ENCODE assay signal across 8 cellular contexts in genomic region chr9:133144887-133145466, GRCh38. TPM values are rescaled to one million over a fixed set of nuclear protein-coding genes. Genes with fewer than 3 reads are reported as not detected.
A peak's percentile ranks its signal among the peaks of the same experiment; 100 is the strongest.
DNase-seq lines count a peak whose midpoint lies in the region; FAIRE-seq and TF ChIP-seq lines count a peak whose summit lies in the region.

No MANE protein-coding gene starts in this region.

- CTCF ChIA-PET in endothelial cell of umbilical vein (lab: Charles Lee): interaction anchor here (0.9 to 6.2 kb wide), 30 partner anchors 10 to 414 kb away, joined by 3 to 147 read pairs (median 10); partner anchors contain the start of genes GTF3C5 and RALGDS

- in situ Hi-C loops in HAP-1 (cut with MboI; ENCODE audit: low sequenced_read_pairs): no loop called here

- no peak for TF ChIP-seq CTCF in endothelial cell of umbilical vein (IDR thresholded peaks at IDR 0.05; ENCODE audit: extremely low read depth in 1 of 2, insufficient read depth in 1 of 2, low read depth in 1 of 2, low read length in 2 of 2)

- H2AFZ ChIP-seq in endothelial cell of umbilical vein (ENCODE audit: low read depth, low read length): no peak overlapping the region

- dilution Hi-C loops in endothelial cell of umbilical vein (cut with MboI; ENCODE audit: extremely low pct_ligation_motif_present, low sequenced_read_pairs): no loop called here

- H3K9ac ChIP-seq in SK-N-MC (ENCODE audit: insufficient read length): no peak overlapping the region
- H3K9ac ChIP-seq in endothelial cell of umbilical vein (replicated peaks; ENCODE audit: extremely low read depth, insufficient read depth, low read length): no peak overlapping the region
- H3K9ac ChIP-seq in skeletal muscle tissue (ENCODE audit: low read depth in 1 of 3, low read length in 3 of 3): peak overlapping the region; percentile 65 to 86 (median 72)

- no TSS peak for BruUV-seq in endothelial cell of umbilical vein (replicated peaks; lab: Mats Ljungman, UMichigan)

- H3K36me3 ChIP-seq in HAP-1 (replicated peaks): peaks cover 5% of the 10 kb centered on the region; the same call in 1 of the 2 replicates
- H3K36me3 ChIP-seq in SK-N-MC (ENCODE audit: insufficient read depth, low read length): no peaks in the 10 kb centered on the region
- H3K36me3 ChIP-seq in endothelial cell of umbilical vein (ENCODE audit: control insufficient read depth in 2 of 2, extremely low read depth in 1 of 2, insufficient read depth in 2 of 2, low read length in 2 of 2): no peaks in the 10 kb centered on the region
- no peaks in the 10 kb centered on the region for H3K36me3 ChIP-seq in skeletal muscle tissue (ENCODE audit: control insufficient read depth in 3 of 3, insufficient read depth in 3 of 3, low read length in 3 of 3)

- H3K9me3 ChIP-seq in HAP-1: no peaks in the 10 kb centered on the region
- no peaks in the 10 kb centered on the region for H3K9me3 ChIP-seq in SK-N-MC (ENCODE audit: low read depth, low read length)
- H3K9me3 ChIP-seq in endothelial cell of umbilical vein (replicated peaks; ENCODE audit: control insufficient read depth, insufficient read depth, low read length): no peaks in the 10 kb centered on the region
- no peaks in the 10 kb centered on the region for H3K9me3 ChIP-seq in skeletal muscle tissue (ENCODE audit: control insufficient read depth in 3 of 3, low read length in 3 of 3)

- POLR2A ChIA-PET in endothelial cell of umbilical vein (lab: Charles Lee): interaction anchor here (0.9 to 1.1 kb wide), 2 partner anchors 11 to 26 kb away, joined by 3 read pairs; no protein-coding TSS in a partner anchor

- H3K9me1 ChIP-seq in endothelial cell of umbilical vein (replicated peaks; ENCODE audit: control insufficient read depth, extremely low read depth, insufficient read depth, low read length): no peaks in the 10 kb centered on the region

- intact Hi-C loops in endothelial cell of umbilical vein (cut with micrococcal nuclease): loop anchor here (1.0 kb wide), 5 partner anchors 10 to 123 kb away; partner anchors contain the start of gene RALGDS

- H3K27me3 ChIP-seq in HAP-1 (ENCODE audit: low read depth): no peaks in the 10 kb centered on the region
- H3K27me3 ChIP-seq in endothelial cell of umbilical vein (ENCODE audit: control insufficient read depth in 2 of 2, insufficient read depth in 2 of 2, low read length in 2 of 2): no peaks in the 10 kb centered on the region
- no peaks in the 10 kb centered on the region for H3K27me3 ChIP-seq in skeletal muscle tissue (ENCODE audit: control insufficient read depth in 3 of 3, insufficient read depth in 3 of 3, low read length in 3 of 3)

- TF ChIP-seq POLR2A in endothelial cell of umbilical vein (IDR thresholded peaks at IDR 0.05; ENCODE audit: low read depth, low read length): no peak

- H3K4me3 ChIP-seq in HAP-1 (peak overlapping the region; percentile 30; the same call in 1 of the 2 replicates), SK-N-MC (peak overlapping the region; percentile 83), endothelial cell of umbilical vein (replicated peaks in 1 of 3; ENCODE audit: insufficient read depth in 1 of 3, low read depth in 1 of 3, low read length in 3 of 3) (no peak overlapping the region), skeletal muscle tissue (ENCODE audit: low read length in 3 of 3) (peak overlapping the region; percentile 23 to 78 (median 67))

- H3K79me2 ChIP-seq in endothelial cell of umbilical vein (ENCODE audit: control insufficient read depth, insufficient read depth, low read length): peaks cover 2% of the 10 kb centered on the region

- H3K27ac ChIP-seq in SK-N-MC: no peak overlapping the region
- H3K27ac ChIP-seq in endothelial cell of umbilical vein (ENCODE audit: insufficient read depth, low read depth, low read length): no peak overlapping the region
- H3K27ac ChIP-seq in skeletal muscle tissue (ENCODE audit: low read depth, low read length): peak overlapping the region; percentile 70

- H3K4me2 ChIP-seq in endothelial cell of umbilical vein (ENCODE audit: insufficient read depth, low read length): peak overlapping the region; percentile 2

- H4K20me1 ChIP-seq in endothelial cell of umbilical vein (replicated peaks; ENCODE audit: control insufficient read depth, extremely low read depth, insufficient read depth, low read length): no peaks in the 10 kb centered on the region

- DNase-seq in HAP-1 (ENCODE audit: low spot score in 2 of 2): no peak
- DNase-seq in SK-N-MC (ENCODE audit: low read depth, low spot score): no peak
- no peak for DNase-seq in endothelial cell of umbilical vein (ENCODE audit: low read depth, low spot score)
- DNase-seq in dermis blood vessel endothelial cell: no peak
- no peak for DNase-seq in COR-L47 (lab: John Stamatoyannopoulos, UW)
- no peak for DNase-seq in iPS-NIHi7 (ENCODE audit: extremely low spot score)
- no peak for DNase-seq in NCI-H69 (lab: John Stamatoyannopoulos, UW)

- H3K4me1 ChIP-seq in HAP-1 (peaks cover 17% of the 10 kb centered on the region), endothelial cell of umbilical vein (ENCODE audit: control insufficient read depth, extremely low read depth, insufficient read depth, low read length) (peaks cover 15% of the 10 kb centered on the region), skeletal muscle tissue (ENCODE audit: control insufficient read depth in 3 of 3, insufficient read depth in 3 of 3, low read length in 3 of 3) (peaks cover 43 to 59% (median 44%) of the 10 kb centered on the region in 3 donors)

- no peak for FAIRE-seq in endothelial cell of umbilical vein (lab: Jason Lieb, UNC)

TF ChIP-seq in endothelial cell of umbilical vein, 7 proteins besides CTCF, POLR2A, EP300 and RAD21:
- TF ChIP-seq MYC (IDR thresholded peaks at IDR 0.05; ENCODE audit: low read depth, low read length) (no peak), POLR2AphosphoS5 (IDR thresholded peaks at IDR 0.05; ENCODE audit: insufficient read depth, low read depth, low read length) (no peak), FOS (IDR thresholded peaks at IDR 0.05; ENCODE audit: borderline replicate concordance, insufficient read depth, low read length) (no peak), JUN (IDR thresholded peaks at IDR 0.05; ENCODE audit: borderline replicate concordance, insufficient read depth, insufficient read length, low read depth) (no peak), MAX (IDR thresholded peaks at IDR 0.05; ENCODE audit: insufficient read depth, insufficient read length) (no peak), GATA2 (IDR thresholded peaks at IDR 0.05; ENCODE audit: insufficient read depth, insufficient read length, low read depth, low read length) (no peak), EZH2 (IDR thresholded peaks at IDR 0.05; ENCODE audit: borderline replicate concordance, low read depth, low read length, severe bottlenecking) (no peak)

RNA-seq across cellular contexts. Expression of gene GBGT1, which starts 18.7 kb away (rescaled TPM):
- total RNA-seq in endothelial cell of umbilical vein (28.7 and 35.6 TPM in 2 replicates), skeletal muscle tissue (2.6 TPM), dermis blood vessel endothelial cell (15.7 and 28.0 TPM in 2 replicates)
- polyA plus RNA-seq in endothelial cell of umbilical vein: 56.3 and 68.8 TPM in 2 replicates
- 36.6 and 42.6 TPM in 2 replicates for polyA plus RNA-seq in endothelial cell of umbilical vein (2011; cell fraction: cytosol; rRNA removed)
- polyA plus RNA-seq in endothelial cell of umbilical vein (2011; cell fraction: nucleus; rRNA removed): 39.7 and 45.5 TPM in 2 replicates
- 32.2 and 55.3 TPM in 2 replicates for polyA plus RNA-seq in endothelial cell of umbilical vein (2012)
- 61.1 and 61.6 TPM in 2 replicates for polyA minus RNA-seq in endothelial cell of umbilical vein
- polyA minus RNA-seq in endothelial cell of umbilical vein (2011; cell fraction: cytosol; rRNA and poly(A)+ RNA removed): not detected
- polyA minus RNA-seq in endothelial cell of umbilical vein (2011; cell fraction: nucleus; rRNA and poly(A)+ RNA removed): 24.7 and 38.1 TPM in 2 replicates

RNA-seq across cellular contexts. Expression of gene RALGDS, which starts 23.9 kb away (rescaled TPM):
- 41.4 and 43.1 TPM in 2 replicates for total RNA-seq in endothelial cell of umbilical vein
- polyA plus RNA-seq in endothelial cell of umbilical vein: 60.0 and 72.2 TPM in 2 replicates
- 42.1 and 51.4 TPM in 2 replicates for polyA plus RNA-seq in endothelial cell of umbilical vein (2011; cell fraction: cytosol; rRNA removed)
- 185 and 231 TPM in 2 replicates for polyA plus RNA-seq in endothelial cell of umbilical vein (2011; cell fraction: nucleus; rRNA removed)
- 23.4 and 32.2 TPM in 2 replicates for polyA plus RNA-seq in endothelial cell of umbilical vein (2012)
- 31.7 and 33.3 TPM in 2 replicates for polyA minus RNA-seq in endothelial cell of umbilical vein
- polyA minus RNA-seq in endothelial cell of umbilical vein (2011; cell fraction: cytosol; rRNA and poly(A)+ RNA removed): 14.1 TPM
- 34.4 and 39.5 TPM in 2 replicates for polyA minus RNA-seq in endothelial cell of umbilical vein (2011; cell fraction: nucleus; rRNA and poly(A)+ RNA removed)
- total RNA-seq in skeletal muscle tissue: 26.1 TPM
- total RNA-seq in dermis blood vessel endothelial cell: 68.7 and 68.9 TPM in 2 replicates

Comparison
In these comparisons a context has a peak if more than half of its experiments do, and no peak if none do; other contexts are left out.
1. H3K4me3 ChIP-seq: peak in HAP-1 (single experiment), SK-N-MC (single experiment) and skeletal muscle tissue (3 of 3); none in endothelial cell of umbilical vein (0 of 3).
2. H3K9ac ChIP-seq: peak in skeletal muscle tissue (3 of 3); none in SK-N-MC (single experiment) and endothelial cell of umbilical vein (single experiment).